Comparison of ENCODE assay signal across 13 cellular contexts in genomic region chrX:50905334-50905733, GRCh38. TPM values are rescaled to one million over a fixed set of nuclear protein-coding genes. Genes with fewer than 3 reads are reported as not detected.
DNase-seq lines count a peak whose midpoint lies in the region; ATAC-seq, FAIRE-seq and TF ChIP-seq lines count a peak whose summit lies in the region.
"Had no signal": no experiment of that assay in that cellular context is flagged by ENCODE, and none has a peak within 500 bp of the region (broad histone marks: within the 10 kb centered on the region; RNA-seq: fewer than 3 reads in every experiment).

No MANE protein-coding gene starts in this region.

- no peak overlapping the region for H3K9ac ChIP-seq in OCI-LY3 (ENCODE audit: low read length)

- H4K20me1 ChIP-seq in OCI-LY3 (ENCODE audit: insufficient read depth, low read length): no peaks in the 10 kb centered on the region

- ATAC-seq in T-helper 17 cell: no peak
- no peak for ATAC-seq in GM18867 (IDR thresholded peaks at IDR 0.05; ENCODE audit: unreplicated experiment)

- H3K4me1 Mint-ChIP-seq in T-helper 17 cell: no peaks in the 10 kb centered on the region

- no peak for FAIRE-seq in HTR-8/SVneo (lab: Jason Lieb, UNC)

- no peaks in the 10 kb centered on the region for H3K36me3 Mint-ChIP-seq in T-helper 17 cell (ENCODE audit: low read depth)

- TF ChIP-seq CTCF in OCI-LY3 (IDR thresholded peaks at IDR 0.05; ENCODE audit: low read depth, low read length): peak; percentile 40

- H3K4me3 ChIP-seq in OCI-LY3 (ENCODE audit: low read length): no peak overlapping the region
- H3K4me3 ChIP-seq: tibial nerve had no signal

- H3K36me3 ChIP-seq in OCI-LY3 (replicated peaks; ENCODE audit: low read depth, low read length): no peaks in the 10 kb centered on the region
- H3K36me3 ChIP-seq: tibial nerve had no signal

- H3K27me3 Mint-ChIP-seq in T-helper 17 cell: no peaks in the 10 kb centered on the region

- H3K79me2 ChIP-seq in OCI-LY3 (ENCODE audit: low read length): no peaks in the 10 kb centered on the region

- H3K4me2 ChIP-seq in OCI-LY3 (ENCODE audit: low read length): no peak overlapping the region

- no peak overlapping the region for H2AFZ ChIP-seq in OCI-LY3 (ENCODE audit: low read depth, low read length)

- H3K9me3 ChIP-seq in OCI-LY3 (ENCODE audit: insufficient read depth, low read length) (no peaks in the 10 kb centered on the region), T-helper 17 cell (ENCODE audit: control insufficient read depth, low read length, poor library complexity, severe bottlenecking) (no peaks in the 10 kb centered on the region)
- H3K9me3 ChIP-seq: tibial nerve had no signal

- H3K27ac Mint-ChIP-seq in T-helper 17 cell: no peak overlapping the region

- no peak overlapping the region for H3K4me3 Mint-ChIP-seq in T-helper 17 cell

- no peaks in the 10 kb centered on the region for H3K27me3 ChIP-seq in OCI-LY3 (ENCODE audit: low read depth, low read length)

- DNase-seq in stimulated activated CD4-positive, alpha-beta T cell treated with anti-CD3 and anti-CD28 coated beads, Interleukin-1b, Interleukin-23, amount 100 ng/mL, for 48 hours: peak; percentile 2
- DNase-seq in stimulated activated CD4-positive, alpha-beta T cell treated with anti-CD3 and anti-CD28 coated beads, Interleukin-12 subunit alpha, Interleukin-12 subunit beta, amount 100 ng/mL, for 4 hours: no peak
- peak; percentile 20 to 47 for DNase-seq in erythroblast (lab: John Stamatoyannopoulos, UW)
- no peak for DNase-seq in NCI-H2196 (lab: John Stamatoyannopoulos, UW; ENCODE audit: unreplicated experiment)
- DNase-seq in T-helper 17 cell: no peak
- no peak for DNase-seq in HTR-8/SVneo (ENCODE audit: insufficient read length, low spot score)
- DNase-seq: DMS79; NCI-H1417; stimulated activated CD4-positive, alpha-beta T cell treated with anti-CD3 and anti-CD28 coated beads, Interleukin-4, amount 100 ng/mL, for 1 hour had no signal

- TF ChIP-seq POLR2A in erythroblast (IDR thresholded peaks at IDR 0.05; ENCODE audit: low read length): no peak

- H3K4me1 ChIP-seq in OCI-LY3 (ENCODE audit: low read length): no peaks in the 10 kb centered on the region
- H3K4me1 ChIP-seq: tibial nerve had no signal

- H3K27ac ChIP-seq in OCI-LY3 (ENCODE audit: low read length): no peak overlapping the region
- H3K27ac ChIP-seq: RWPE1, tibial nerve had no signal

RNA-seq across cellular contexts. Expression of gene BMP15, which starts 5.2 kb away (rescaled TPM):
- not detected for total RNA-seq in T-helper 17 cell
- total RNA-seq: tibial nerve had no signal

Comparison
In these comparisons a context has a peak if more than half of its experiments do, and no peak if none do; other contexts are left out.
1. DNase-seq: peak in stimulated activated CD4-positive, alpha-beta T cell treated with anti-CD3 and anti-CD28 coated beads, Interleukin-1b, Interleukin-23, amount 100 ng/mL, for 48 hours (single experiment) and erythroblast (2 of 2); none in stimulated activated CD4-positive, alpha-beta T cell treated with anti-CD3 and anti-CD28 coated beads, Interleukin-12 subunit alpha, Interleukin-12 subunit beta, amount 100 ng/mL, for 4 hours (single experiment), NCI-H2196 (single experiment), T-helper 17 cell (0 of 3) and HTR-8/SVneo (single experiment).